Comparison of ENCODE assay signal across 1 cellular context in genomic region chr7:79211724-79212123, GRCh38.
TF ChIP-seq lines count a peak whose summit lies in the region.

No MANE protein-coding gene starts in this region.

TF ChIP-seq in HepG2, 621 proteins besides CTCF, POLR2A, EP300 and RAD21 (continued from another document and continues in another):
- no peak for TF ChIP-seq RERE (CRISPR knock-in tag; IDR thresholded peaks at IDR 0.05; ENCODE audit: low read depth)
- TF ChIP-seq PAXIP1 (CRISPR knock-in tag; conservative IDR thresholded peaks at IDR 0.05): peak; percentile 41; the same call in 1 of the 2 replicates
- no peak for TF ChIP-seq TGIF2 (CRISPR knock-in tag; IDR thresholded peaks at IDR 0.05)
- TF ChIP-seq NFRKB (IDR thresholded peaks at IDR 0.05): no peak
- TF ChIP-seq, protein P1, sequence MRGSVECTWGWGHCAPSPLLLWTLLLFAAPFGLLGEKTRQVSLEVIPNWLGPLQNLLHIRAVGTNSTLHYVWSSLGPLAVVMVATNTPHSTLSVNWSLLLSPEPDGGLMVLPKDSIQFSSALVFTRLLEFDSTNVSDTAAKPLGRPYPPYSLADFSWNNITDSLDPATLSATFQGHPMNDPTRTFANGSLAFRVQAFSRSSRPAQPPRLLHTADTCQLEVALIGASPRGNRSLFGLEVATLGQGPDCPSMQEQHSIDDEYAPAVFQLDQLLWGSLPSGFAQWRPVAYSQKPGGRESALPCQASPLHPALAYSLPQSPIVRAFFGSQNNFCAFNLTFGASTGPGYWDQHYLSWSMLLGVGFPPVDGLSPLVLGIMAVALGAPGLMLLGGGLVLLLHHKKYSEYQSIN (CRISPR knock-in tag; IDR thresholded peaks at IDR 0.05; ENCODE audit: borderline replicate concordance): no peak
- TF ChIP-seq ELF3 (CRISPR knock-in tag; IDR thresholded peaks at IDR 0.05): no peak
- TF ChIP-seq ZNF33A (CRISPR knock-in tag; IDR thresholded peaks at IDR 0.05; ENCODE audit: borderline replicate concordance): no peak
- TF ChIP-seq, protein P2, sequence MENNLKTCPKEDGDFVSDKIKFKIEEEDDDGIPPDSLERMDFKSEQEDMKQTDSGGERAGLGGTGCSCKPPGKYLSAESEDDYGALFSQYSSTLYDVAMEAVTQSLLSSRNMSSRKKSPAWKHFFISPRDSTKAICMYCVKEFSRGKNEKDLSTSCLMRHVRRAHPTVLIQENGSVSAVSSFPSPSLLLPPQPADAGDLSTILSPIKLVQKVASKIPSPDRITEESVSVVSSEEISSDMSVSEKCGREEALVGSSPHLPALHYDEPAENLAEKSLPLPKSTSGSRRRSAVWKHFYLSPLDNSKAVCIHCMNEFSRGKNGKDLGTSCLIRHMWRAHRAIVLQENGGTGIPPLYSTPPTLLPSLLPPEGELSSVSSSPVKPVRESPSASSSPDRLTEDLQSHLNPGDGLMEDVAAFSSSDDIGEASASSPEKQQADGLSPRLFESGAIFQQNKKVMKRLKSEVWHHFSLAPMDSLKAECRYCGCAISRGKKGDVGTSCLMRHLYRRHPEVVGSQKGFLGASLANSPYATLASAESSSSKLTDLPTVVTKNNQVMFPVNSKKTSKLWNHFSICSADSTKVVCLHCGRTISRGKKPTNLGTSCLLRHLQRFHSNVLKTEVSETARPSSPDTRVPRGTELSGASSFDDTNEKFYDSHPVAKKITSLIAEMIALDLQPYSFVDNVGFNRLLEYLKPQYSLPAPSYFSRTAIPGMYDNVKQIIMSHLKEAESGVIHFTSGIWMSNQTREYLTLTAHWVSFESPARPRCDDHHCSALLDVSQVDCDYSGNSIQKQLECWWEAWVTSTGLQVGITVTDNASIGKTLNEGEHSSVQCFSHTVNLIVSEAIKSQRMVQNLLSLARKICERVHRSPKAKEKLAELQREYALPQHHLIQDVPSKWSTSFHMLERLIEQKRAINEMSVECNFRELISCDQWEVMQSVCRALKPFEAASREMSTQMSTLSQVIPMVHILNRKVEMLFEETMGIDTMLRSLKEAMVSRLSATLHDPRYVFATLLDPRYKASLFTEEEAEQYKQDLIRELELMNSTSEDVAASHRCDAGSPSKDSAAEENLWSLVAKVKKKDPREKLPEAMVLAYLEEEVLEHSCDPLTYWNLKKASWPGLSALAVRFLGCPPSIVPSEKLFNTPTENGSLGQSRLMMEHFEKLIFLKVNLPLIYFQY (CRISPR knock-in tag; IDR thresholded peaks at IDR 0.05; ENCODE audit: borderline replicate concordance): no peak
- no peak for TF ChIP-seq BORCS8-MEF2B (CRISPR knock-in tag; IDR thresholded peaks at IDR 0.05)
- TF ChIP-seq FOXA1 (IDR thresholded peaks at IDR 0.05): no peak
- no peak for TF ChIP-seq FOXA1 (CRISPR knock-in tag; IDR thresholded peaks at IDR 0.05)
- TF ChIP-seq TERF1 (CRISPR knock-in tag; IDR thresholded peaks at IDR 0.05): no peak
- TF ChIP-seq SMARCC2 (IDR thresholded peaks at IDR 0.05): no peak
- no peak for TF ChIP-seq HNRNPLL (IDR thresholded peaks at IDR 0.05; ENCODE audit: low read depth, low read length, poor library complexity, severe bottlenecking)
- no peak for TF ChIP-seq ZNF780A (CRISPR knock-in tag; IDR thresholded peaks at IDR 0.05)
- TF ChIP-seq CREB1 (IDR thresholded peaks at IDR 0.05): no peak
- TF ChIP-seq CREB1 (CRISPR knock-in tag; IDR thresholded peaks at IDR 0.05): peak; percentile 20; the same call in 1 of the 2 replicates
- TF ChIP-seq, protein P3, sequence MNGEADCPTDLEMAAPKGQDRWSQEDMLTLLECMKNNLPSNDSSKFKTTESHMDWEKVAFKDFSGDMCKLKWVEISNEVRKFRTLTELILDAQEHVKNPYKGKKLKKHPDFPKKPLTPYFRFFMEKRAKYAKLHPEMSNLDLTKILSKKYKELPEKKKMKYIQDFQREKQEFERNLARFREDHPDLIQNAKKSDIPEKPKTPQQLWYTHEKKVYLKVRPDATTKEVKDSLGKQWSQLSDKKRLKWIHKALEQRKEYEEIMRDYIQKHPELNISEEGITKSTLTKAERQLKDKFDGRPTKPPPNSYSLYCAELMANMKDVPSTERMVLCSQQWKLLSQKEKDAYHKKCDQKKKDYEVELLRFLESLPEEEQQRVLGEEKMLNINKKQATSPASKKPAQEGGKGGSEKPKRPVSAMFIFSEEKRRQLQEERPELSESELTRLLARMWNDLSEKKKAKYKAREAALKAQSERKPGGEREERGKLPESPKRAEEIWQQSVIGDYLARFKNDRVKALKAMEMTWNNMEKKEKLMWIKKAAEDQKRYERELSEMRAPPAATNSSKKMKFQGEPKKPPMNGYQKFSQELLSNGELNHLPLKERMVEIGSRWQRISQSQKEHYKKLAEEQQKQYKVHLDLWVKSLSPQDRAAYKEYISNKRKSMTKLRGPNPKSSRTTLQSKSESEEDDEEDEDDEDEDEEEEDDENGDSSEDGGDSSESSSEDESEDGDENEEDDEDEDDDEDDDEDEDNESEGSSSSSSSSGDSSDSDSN (CRISPR knock-in tag; IDR thresholded peaks at IDR 0.05): no peak
- no peak for TF ChIP-seq TEAD2 (CRISPR knock-in tag; IDR thresholded peaks at IDR 0.05)
- TF ChIP-seq ZNF512 (CRISPR knock-in tag; IDR thresholded peaks at IDR 0.05): no peak
- no peak for TF ChIP-seq ZNF335 (CRISPR knock-in tag; IDR thresholded peaks at IDR 0.05)
- no peak for TF ChIP-seq IKZF4 (CRISPR knock-in tag; IDR thresholded peaks at IDR 0.05; ENCODE audit: borderline replicate concordance, low read depth, not compliant biosample characterization)
- TF ChIP-seq SKI (IDR thresholded peaks at IDR 0.05; ENCODE audit: partially characterized antibody): no peak
- no peak for TF ChIP-seq HOXA7 (CRISPR knock-in tag; IDR thresholded peaks at IDR 0.05)
- no peak for TF ChIP-seq ZNF841 (CRISPR knock-in tag; IDR thresholded peaks at IDR 0.05; ENCODE audit: borderline replicate concordance)
- TF ChIP-seq FOXA3 (CRISPR knock-in tag; IDR thresholded peaks at IDR 0.05): peak; percentile 67
- no peak for TF ChIP-seq ZNF550 (CRISPR knock-in tag; IDR thresholded peaks at IDR 0.05; ENCODE audit: borderline replicate concordance)
- TF ChIP-seq ZNF256 (CRISPR knock-in tag; conservative IDR thresholded peaks at IDR 0.05): no peak
- no peak for TF ChIP-seq HNRNPH1 (optimal IDR thresholded peaks at IDR 0.05; ENCODE audit: low read depth, low read length)
- TF ChIP-seq MNT (IDR thresholded peaks at IDR 0.05): no peak
- TF ChIP-seq NCOA2 (CRISPR knock-in tag; IDR thresholded peaks at IDR 0.05): peak; percentile 16; the same call in 1 of the 2 replicates
